ENCODE assay signal across 21 cellular contexts in genomic region chr19:58145849-58146248, GRCh38. TPM values are rescaled to one million over a fixed set of nuclear protein-coding genes. Genes with fewer than 3 reads are reported as not detected.
DNase-seq lines count a peak whose midpoint lies in the region; ATAC-seq, FAIRE-seq and TF ChIP-seq lines count a peak whose summit lies in the region.
"Had no signal": no experiment of that assay in that cellular context is flagged by ENCODE, and none has a peak within 500 bp of the region (broad histone marks: within the 10 kb centered on the region; RNA-seq: fewer than 3 reads in every experiment).

No MANE protein-coding gene starts in this region.

- peaks cover 7% of the 10 kb centered on the region for H3K36me3 Mint-ChIP-seq in T-helper 17 cell (ENCODE audit: low read depth)
- peaks cover 56% of the 10 kb centered on the region for H3K36me3 Mint-ChIP-seq in endodermal cell (ENCODE audit: low read depth)
- peaks cover 76% of the 10 kb centered on the region for H3K36me3 Mint-ChIP-seq in nephron (ENCODE audit: low read depth)

- WGBS in endodermal cell (ENCODE audit: insufficient coverage in 1 of 2, insufficient read length in 1 of 2), 2 experiments, result 98 to 100% methylated on average over 1 to 3 of the region's 3 CpGs

- TF ChIP-seq CTCF in endodermal cell (conservative IDR thresholded peaks at IDR 0.05) (no peak), nephron (IDR thresholded peaks at IDR 0.05; ENCODE audit: unreplicated experiment in 3 of 3) (no peak)

- H3K4me1 Mint-ChIP-seq in T-helper 17 cell (peaks cover 6% of the 10 kb centered on the region), endodermal cell (no peaks in the 10 kb centered on the region), nephron (peaks cover 10% of the 10 kb centered on the region)

- DNase-seq in T-helper 17 cell (no peak), endodermal cell (no peak), frontal cortex (ENCODE audit: low spot score in 2 of 2) (no peak)
- DNase-seq: BE2C; C1 segment of cervical spinal cord; CD4-positive, CD25-positive, alpha-beta regulatory T cell; CD8-positive, alpha-beta memory T cell; COR-L47; DMS 273 treated with DMSO at 0.1 percent for 48 hours; DMS53; DND-41; EL; GOT3; H7 had no signal

- ATAC-seq in T-helper 17 cell (no peak), HG02840 (IDR thresholded peaks at IDR 0.05; ENCODE audit: low FRiP score, unreplicated experiment) (no peak), HG03565 (IDR thresholded peaks at IDR 0.05; ENCODE audit: unreplicated experiment) (no peak)
- ATAC-seq: GM12878, HCT116 had no signal

- no peak for FAIRE-seq in frontal cortex (lab: Jason Lieb, UNC)
- FAIRE-seq: GM12878 had no signal

- H3K4me1 ChIP-seq in endodermal cell (ENCODE audit: control insufficient read depth, insufficient read depth, low read length), result no peaks in the 10 kb centered on the region
- peaks cover 0 to 17% (median 10%) of the 10 kb centered on the region in 5 donors for H3K4me1 ChIP-seq in subcutaneous abdominal adipose tissue (ENCODE audit: control insufficient read depth in 5 of 5, insufficient read depth in 5 of 5, low read length in 5 of 5)
- H3K4me1 ChIP-seq: BE2C had no signal

- H3K9ac ChIP-seq in endodermal cell (ENCODE audit: extremely low read depth, low read length, poor library complexity, severe bottlenecking) (no peak overlapping the region), subcutaneous abdominal adipose tissue (ENCODE audit: low read length in 5 of 5) (no peak overlapping the region)

- H3K27me3 Mint-ChIP-seq in T-helper 17 cell, result no peaks in the 10 kb centered on the region
- H3K27me3 Mint-ChIP-seq in endodermal cell (ENCODE audit: insufficient read depth), result no peaks in the 10 kb centered on the region
- H3K27me3 Mint-ChIP-seq in nephron (ENCODE audit: low read depth), result no peaks in the 10 kb centered on the region
- H3K27me3 Mint-ChIP-seq: CD4-positive, CD25-positive, alpha-beta regulatory T cell; CD8-positive, alpha-beta memory T cell had no signal

- H3K27me3 ChIP-seq in endodermal cell (ENCODE audit: control insufficient read depth, insufficient read depth, low read length, poor library complexity, severe bottlenecking), result no peaks in the 10 kb centered on the region
- no peaks in the 10 kb centered on the region for H3K27me3 ChIP-seq in subcutaneous abdominal adipose tissue (ENCODE audit: control insufficient read depth in 5 of 5, insufficient read depth in 4 of 5, low read length in 5 of 5)
- H3K27me3 ChIP-seq: BE2C had no signal

- H3K27ac ChIP-seq in endodermal cell (ENCODE audit: low read depth, low read length), result no peak overlapping the region
- H3K27ac ChIP-seq in subcutaneous abdominal adipose tissue (ENCODE audit: low read depth, low read length), result no peak overlapping the region

- H3K9me3 Mint-ChIP-seq in endodermal cell (peaks cover 85% of the 10 kb centered on the region), nephron (peaks cover 49% of the 10 kb centered on the region)

- H3K36me3 ChIP-seq in endodermal cell (ENCODE audit: control insufficient read depth, insufficient read depth, low read length) (peaks cover 32% of the 10 kb centered on the region), subcutaneous abdominal adipose tissue (ENCODE audit: control insufficient read depth in 5 of 5, insufficient read depth in 5 of 5, low read length in 5 of 5) (peaks cover 8 to 21% (median 19%) of the 10 kb centered on the region in 5 donors)

- H3K9me3 ChIP-seq in T-helper 17 cell (ENCODE audit: control insufficient read depth, low read length, poor library complexity, severe bottlenecking) (peaks cover 18% of the 10 kb centered on the region), endodermal cell (ENCODE audit: control insufficient read depth, low read length) (peaks cover 68% of the 10 kb centered on the region), subcutaneous abdominal adipose tissue (ENCODE audit: control insufficient read depth in 5 of 5, low read length in 5 of 5) (peaks cover 20 to 51% (median 43%) of the 10 kb centered on the region in 5 donors)
- H3K9me3 ChIP-seq: BE2C had no signal

- peak overlapping the region; percentile 6 for H3K27ac Mint-ChIP-seq in T-helper 17 cell
- no peak overlapping the region for H3K27ac Mint-ChIP-seq in endodermal cell
- H3K27ac Mint-ChIP-seq in nephron, result no peak overlapping the region
- H3K27ac Mint-ChIP-seq: CD4-positive, CD25-positive, alpha-beta regulatory T cell; CD8-positive, alpha-beta memory T cell had no signal

- no peak overlapping the region for H3K4me3 Mint-ChIP-seq in T-helper 17 cell
- no peak overlapping the region for H3K4me3 Mint-ChIP-seq in endodermal cell
- peak overlapping the region in 2 of 3 experiments; percentile 8 to 61 for H3K4me3 Mint-ChIP-seq in nephron
- H3K4me3 Mint-ChIP-seq: CD8-positive, alpha-beta memory T cell had no signal

- H3K4me3 ChIP-seq in endodermal cell (ENCODE audit: low read length), result peak overlapping the region; percentile 67
- H3K4me3 ChIP-seq in subcutaneous abdominal adipose tissue (ENCODE audit: low read depth in 1 of 5, low read length in 5 of 5), result peak overlapping the region in 4 of 5 donors; percentile 6 to 40 (median 28)
- H3K4me3 ChIP-seq: GM12878 had no signal

RNA-seq across cellular contexts. Expression of gene ZNF329, which starts 4.7 kb away (rescaled TPM):
- total RNA-seq in T-helper 17 cell (10 to 100 TPM; 10.8 to 12.5 TPM), endodermal cell (10 to 100 TPM; 16.7 to 24.7 TPM), frontal cortex (42.4 TPM)
- polyA plus RNA-seq in endodermal cell (2013, experiment 1 of 2), result 11.6 TPM
- polyA plus RNA-seq in endodermal cell (2013, experiment 2 of 2), result 11.4 TPM

RNA-seq across cellular contexts. Expression of gene ZNF274, which starts 37.0 kb away (rescaled TPM):
- 10 to 100 TPM; 30.4 to 41.0 TPM for total RNA-seq in T-helper 17 cell
- 10 to 100 TPM; 23.2 to 24.9 TPM for total RNA-seq in endodermal cell
- 23.4 TPM for polyA plus RNA-seq in endodermal cell (2013, experiment 1 of 2)
- 23.2 TPM for polyA plus RNA-seq in endodermal cell (2013, experiment 2 of 2)
- total RNA-seq in frontal cortex, result 23.2 TPM

RNA-seq across cellular contexts. Expression of gene ZSCAN18, which starts 47.8 kb away (rescaled TPM):
- 10 to 100 TPM; 29.3 to 30.7 TPM for total RNA-seq in T-helper 17 cell
- 100 to 1,000 TPM in 1 of 2 donors, 10 to 100 TPM in 1; 68.2 to 112 TPM for total RNA-seq in endodermal cell
- polyA plus RNA-seq in endodermal cell (2013, experiment 1 of 2), result 94.4 TPM
- 74.3 TPM for polyA plus RNA-seq in endodermal cell (2013, experiment 2 of 2)
- 95.0 TPM for total RNA-seq in frontal cortex
- total RNA-seq: HT-29 had no signal

Comparison
In these comparisons a context has a peak if more than half of its experiments do, and no peak if none do; other contexts are left out.
1. H3K4me3 Mint-ChIP-seq: peak in nephron (2 of 3); none in T-helper 17 cell (single experiment) and endodermal cell (single experiment).